ENCODE assay signal across 27 cellular contexts in the genomic region with DNA sequence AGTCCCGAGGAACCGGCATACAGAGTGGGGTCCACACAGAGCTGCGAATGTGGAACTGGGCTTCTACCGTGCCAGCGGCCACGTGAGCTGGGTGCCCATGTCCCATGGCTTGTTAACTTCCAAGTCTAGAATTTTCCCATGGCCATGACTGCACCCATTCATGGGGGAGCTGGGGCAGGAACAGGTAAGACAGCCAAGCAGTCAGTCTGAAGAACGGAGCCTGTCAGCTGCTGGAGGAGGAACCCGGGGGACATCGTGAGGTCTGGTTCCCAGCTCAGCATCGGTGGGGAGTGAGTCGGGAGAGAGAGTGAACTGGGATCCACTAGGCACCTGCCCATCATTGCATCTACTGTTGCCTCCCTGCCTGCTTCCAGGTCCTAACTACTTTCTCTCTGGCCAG.
DNase-seq lines count a peak whose midpoint lies in the region; ATAC-seq and TF ChIP-seq lines count a peak whose summit lies in the region.
"Had no signal": no experiment of that assay in that cellular context is flagged by ENCODE, and none has a peak within 500 bp of the region (broad histone marks: within the 10 kb centered on the region; RNA-seq: fewer than 3 reads in every experiment).

No MANE protein-coding gene starts in this region.

- ATAC-seq in activated CD4-positive, alpha-beta T cell treated with anti-CD3 and anti-CD28 coated beads for 36 hours = no peak
- no peak for ATAC-seq in natural killer cell treated with Interleukin-12 subunit alpha and Interleukin-12 subunit beta and Interleukin-15 and Interleukin-18, amount 100 ng/mL, for 72 hours
- no peak for ATAC-seq in natural killer cell
- no peak for ATAC-seq in upper lobe of right lung
- no peak for ATAC-seq in HG03135 (IDR thresholded peaks at IDR 0.05; ENCODE audit: unreplicated experiment)
- ATAC-seq: PC-3 had no signal

- TF ChIP-seq CTCF in natural killer cell (IDR thresholded peaks at IDR 0.05) = no peak
- TF ChIP-seq CTCF in upper lobe of right lung (IDR thresholded peaks at IDR 0.05) = no peak

- no peaks in the 10 kb centered on the region for H3K36me3 ChIP-seq in upper lobe of right lung

- H3K4me1 Mint-ChIP-seq in activated CD4-positive, alpha-beta T cell treated with anti-CD3 and anti-CD28 coated beads for 36 hours = peaks cover 68% of the 10 kb centered on the region
- H3K4me1 Mint-ChIP-seq in activated CD4-positive, alpha-beta T cell treated with anti-CD3 and anti-CD28 coated beads, Interleukin-2, amount 10 ng/mL, durations not matched to agents 7 days and 5 days = peaks cover 61% of the 10 kb centered on the region
- peaks cover 62 to 68% of the 10 kb centered on the region in 2 donors for H3K4me1 Mint-ChIP-seq in natural killer cell treated with Interleukin-12 subunit alpha and Interleukin-12 subunit beta and Interleukin-15 and Interleukin-18, amount 100 ng/mL, for 72 hours (ENCODE audit: low read depth in 2 of 2)
- H3K4me1 Mint-ChIP-seq in natural killer cell = peaks cover 74 to 80% of the 10 kb centered on the region in 2 donors
- H3K4me1 Mint-ChIP-seq in activated T-helper 1 cell treated with anti-CD3 and anti-CD28 coated beads, Interleukin-12 subunit alpha, Interleukin-12 subunit beta, Interleukin-2, Interleukin-4 antibody, amounts not matched to agents 30 ng/mL and 10 ng/mL and 1 ng/mL, durations not matched to agents 14 hours and 24 hours and 36 hours (ENCODE audit: low read depth) = peaks cover 79% of the 10 kb centered on the region

- no peak overlapping the region for H3K4me3 Mint-ChIP-seq in activated CD4-positive, alpha-beta T cell treated with anti-CD3 and anti-CD28 coated beads for 36 hours
- H3K4me3 Mint-ChIP-seq in activated CD4-positive, alpha-beta T cell treated with anti-CD3 and anti-CD28 coated beads, Interleukin-2, amount 10 ng/mL, durations not matched to agents 7 days and 5 days = no peak overlapping the region
- H3K4me3 Mint-ChIP-seq in natural killer cell treated with Interleukin-12 subunit alpha and Interleukin-12 subunit beta and Interleukin-15 and Interleukin-18, amount 100 ng/mL, for 72 hours = no peak overlapping the region
- H3K4me3 Mint-ChIP-seq in natural killer cell = no peak overlapping the region
- no peak overlapping the region for H3K4me3 Mint-ChIP-seq in activated T-helper 1 cell treated with anti-CD3 and anti-CD28 coated beads, Interleukin-12 subunit alpha, Interleukin-12 subunit beta, Interleukin-2, Interleukin-4 antibody, amounts not matched to agents 30 ng/mL and 10 ng/mL and 1 ng/mL, durations not matched to agents 14 hours and 24 hours and 36 hours
- H3K4me3 Mint-ChIP-seq: H9, HFFc6, IgD-negative memory B cell had no signal

- H3K4me1 ChIP-seq in upper lobe of right lung = peaks cover 28% of the 10 kb centered on the region

- peak overlapping the region; percentile 87 for H3K27ac Mint-ChIP-seq in activated CD4-positive, alpha-beta T cell treated with anti-CD3 and anti-CD28 coated beads for 36 hours
- H3K27ac Mint-ChIP-seq in activated CD4-positive, alpha-beta T cell treated with anti-CD3 and anti-CD28 coated beads, Interleukin-2, amount 10 ng/mL, durations not matched to agents 7 days and 5 days = no peak overlapping the region
- peak overlapping the region; percentile 42 to 45 for H3K27ac Mint-ChIP-seq in natural killer cell treated with Interleukin-12 subunit alpha and Interleukin-12 subunit beta and Interleukin-15 and Interleukin-18, amount 100 ng/mL, for 72 hours
- peak overlapping the region in 1 of 2 donors; percentile 89 for H3K27ac Mint-ChIP-seq in natural killer cell
- peak overlapping the region; percentile 93 for H3K27ac Mint-ChIP-seq in activated T-helper 1 cell treated with anti-CD3 and anti-CD28 coated beads, Interleukin-12 subunit alpha, Interleukin-12 subunit beta, Interleukin-2, Interleukin-4 antibody, amounts not matched to agents 30 ng/mL and 10 ng/mL and 1 ng/mL, durations not matched to agents 14 hours and 24 hours and 36 hours
- H3K27ac Mint-ChIP-seq: CD8-positive, alpha-beta memory T cell; HFFc6; IgD-negative memory B cell had no signal

- DNase-seq in activated CD4-positive, alpha-beta T cell treated with anti-CD3 and anti-CD28 coated beads for 36 hours = no peak
- DNase-seq in activated CD4-positive, alpha-beta T cell treated with anti-CD3 and anti-CD28 coated beads, Interleukin-2, amount 10 ng/mL, durations not matched to agents 7 days and 5 days = no peak
- DNase-seq in natural killer cell treated with Interleukin-12 subunit alpha and Interleukin-12 subunit beta and Interleukin-15 and Interleukin-18, amount 100 ng/mL, for 72 hours (ENCODE audit: low spot score) = no peak
- DNase-seq in natural killer cell (no peak), upper lobe of right lung (peak; percentile 37), hippocampal formation (lab: John Stamatoyannopoulos, UW) (no peak)
- no peak for DNase-seq in activated T-helper 1 cell treated with anti-CD3 and anti-CD28 coated beads, Interleukin-12 subunit alpha, Interleukin-12 subunit beta, Interleukin-2, Interleukin-4 antibody, amounts not matched to agents 30 ng/mL and 10 ng/mL and 1 ng/mL, durations not matched to agents 14 hours and 24 hours and 36 hours (ENCODE audit: low spot score)
- DNase-seq: ACHN; C1 segment of cervical spinal cord; Calu3; CD8-positive, alpha-beta memory T cell; GDM1; GM23248; H9; HFFc6; Karpas-422; NCI-H1694 treated with DMSO at 0.1 percent for 48 hours; NCI-H2081 treated with DMSO at 0.1 percent for 48 hours; NCI-H446; NCI-H526; PC-3; SHP77 treated with DMSO at 0.1 percent for 48 hours had no signal

- no peaks in the 10 kb centered on the region for H3K36me3 Mint-ChIP-seq in activated CD4-positive, alpha-beta T cell treated with anti-CD3 and anti-CD28 coated beads for 36 hours (ENCODE audit: low read depth)
- H3K36me3 Mint-ChIP-seq in activated CD4-positive, alpha-beta T cell treated with anti-CD3 and anti-CD28 coated beads, Interleukin-2, amount 10 ng/mL, durations not matched to agents 7 days and 5 days (ENCODE audit: low read depth) = peaks cover 2% of the 10 kb centered on the region
- peaks cover 8% of the 10 kb centered on the region for H3K36me3 Mint-ChIP-seq in natural killer cell treated with Interleukin-12 subunit alpha and Interleukin-12 subunit beta and Interleukin-15 and Interleukin-18, amount 100 ng/mL, for 72 hours
- H3K36me3 Mint-ChIP-seq in natural killer cell = peaks cover 7% of the 10 kb centered on the region
- peaks cover 4% of the 10 kb centered on the region for H3K36me3 Mint-ChIP-seq in activated T-helper 1 cell treated with anti-CD3 and anti-CD28 coated beads, Interleukin-12 subunit alpha, Interleukin-12 subunit beta, Interleukin-2, Interleukin-4 antibody, amounts not matched to agents 30 ng/mL and 10 ng/mL and 1 ng/mL, durations not matched to agents 14 hours and 24 hours and 36 hours (ENCODE audit: low read depth)
- H3K36me3 Mint-ChIP-seq: CD8-positive, alpha-beta memory T cell; IgD-negative memory B cell had no signal

- H3K27ac ChIP-seq in upper lobe of right lung = no peak overlapping the region
- H3K27ac ChIP-seq: 22Rv1, GM23248, RWPE1, SK-N-MC had no signal

- intact Hi-C loops in activated CD4-positive, alpha-beta T cell treated with anti-CD3 and anti-CD28 coated beads for 36 hours (cut with DNase I, micrococcal nuclease) = loop anchor here in 1 of 2 experiments (2.0 to 5.0 kb wide), 2 partner anchors 87 to 296 kb away; partner anchors contain the start of gene SH3RF3
- intact Hi-C loops in natural killer cell (cut with micrococcal nuclease) (no loop called here), upper lobe of right lung (cut with DNase I) (no loop called here)
- intact Hi-C loops in activated T-helper 1 cell treated with anti-CD3 and anti-CD28 coated beads, Interleukin-12 subunit alpha, Interleukin-12 subunit beta, Interleukin-2, Interleukin-4 antibody, amounts not matched to agents 30 ng/mL and 10 ng/mL and 1 ng/mL, durations not matched to agents 14 hours and 24 hours and 36 hours (cut with micrococcal nuclease) = loop anchor here (2.0 to 10.0 kb wide), 5 partner anchors 87 to 621 kb away; partner anchors contain the start of genes CCDC138 and SH3RF3

- H3K9me3 ChIP-seq in upper lobe of right lung = no peaks in the 10 kb centered on the region

- peaks cover 65% of the 10 kb centered on the region for H3K27me3 Mint-ChIP-seq in activated CD4-positive, alpha-beta T cell treated with anti-CD3 and anti-CD28 coated beads for 36 hours
- H3K27me3 Mint-ChIP-seq in activated CD4-positive, alpha-beta T cell treated with anti-CD3 and anti-CD28 coated beads, Interleukin-2, amount 10 ng/mL, durations not matched to agents 7 days and 5 days = peaks cover 78% of the 10 kb centered on the region
- H3K27me3 Mint-ChIP-seq in natural killer cell treated with Interleukin-12 subunit alpha and Interleukin-12 subunit beta and Interleukin-15 and Interleukin-18, amount 100 ng/mL, for 72 hours = peaks cover 58 to 75% of the 10 kb centered on the region in 2 donors
- peaks cover 35 to 68% of the 10 kb centered on the region in 2 donors for H3K27me3 Mint-ChIP-seq in natural killer cell (ENCODE audit: low read depth in 2 of 2)
- peaks cover 61% of the 10 kb centered on the region for H3K27me3 Mint-ChIP-seq in activated T-helper 1 cell treated with anti-CD3 and anti-CD28 coated beads, Interleukin-12 subunit alpha, Interleukin-12 subunit beta, Interleukin-2, Interleukin-4 antibody, amounts not matched to agents 30 ng/mL and 10 ng/mL and 1 ng/mL, durations not matched to agents 14 hours and 24 hours and 36 hours (ENCODE audit: insufficient read depth)

- H3K4me3 ChIP-seq in upper lobe of right lung = no peak overlapping the region
- H3K4me3 ChIP-seq: GM23248, SK-N-MC had no signal

- POLR2A ChIA-PET in activated CD4-positive, alpha-beta T cell treated with anti-CD3 and anti-CD28 coated beads for 36 hours (lab: Charles Lee) = interaction anchor here (1.2 kb wide), 1 partner anchor 87 kb away, joined by 3 read pairs; the partner anchor contains the start of gene SH3RF3
- POLR2A ChIA-PET in activated CD4-positive, alpha-beta T cell treated with anti-CD3 and anti-CD28 coated beads, Interleukin-2, amount 10 ng/mL, durations not matched to agents 7 days and 5 days (lab: Charles Lee) = no interaction called here

- CTCF ChIA-PET in activated CD4-positive, alpha-beta T cell treated with anti-CD3 and anti-CD28 coated beads for 36 hours (lab: Charles Lee) = interaction anchor here (0.6 to 2.1 kb wide), 4 partner anchors 9 to 229 kb away, joined by 3 to 7 read pairs (median 3); no protein-coding TSS in a partner anchor
- CTCF ChIA-PET in activated CD4-positive, alpha-beta T cell treated with anti-CD3 and anti-CD28 coated beads, Interleukin-2, amount 10 ng/mL, durations not matched to agents 7 days and 5 days (lab: Charles Lee) = interaction anchor here (1.0 to 1.1 kb wide), 2 partner anchors 11 to 294 kb away, joined by 4 to 6 read pairs; no protein-coding TSS in a partner anchor

- H3K27me3 ChIP-seq in upper lobe of right lung = no peaks in the 10 kb centered on the region

- H3K9me3 Mint-ChIP-seq in activated CD4-positive, alpha-beta T cell treated with anti-CD3 and anti-CD28 coated beads for 36 hours (ENCODE audit: low read depth) = no peaks in the 10 kb centered on the region
- no peaks in the 10 kb centered on the region for H3K9me3 Mint-ChIP-seq in activated CD4-positive, alpha-beta T cell treated with anti-CD3 and anti-CD28 coated beads, Interleukin-2, amount 10 ng/mL, durations not matched to agents 7 days and 5 days
- no peaks in the 10 kb centered on the region for H3K9me3 Mint-ChIP-seq in natural killer cell treated with Interleukin-12 subunit alpha and Interleukin-12 subunit beta and Interleukin-15 and Interleukin-18, amount 100 ng/mL, for 72 hours
- H3K9me3 Mint-ChIP-seq in natural killer cell = no peaks in the 10 kb centered on the region
- H3K9me3 Mint-ChIP-seq in activated T-helper 1 cell treated with anti-CD3 and anti-CD28 coated beads, Interleukin-12 subunit alpha, Interleukin-12 subunit beta, Interleukin-2, Interleukin-4 antibody, amounts not matched to agents 30 ng/mL and 10 ng/mL and 1 ng/mL, durations not matched to agents 14 hours and 24 hours and 36 hours = peaks cover 7% of the 10 kb centered on the region
- H3K9me3 Mint-ChIP-seq: CD8-positive, alpha-beta memory T cell; H9; HFFc6; IgD-negative memory B cell had no signal
